ENCODE assay signal across 28 cellular contexts in the genomic region with DNA sequence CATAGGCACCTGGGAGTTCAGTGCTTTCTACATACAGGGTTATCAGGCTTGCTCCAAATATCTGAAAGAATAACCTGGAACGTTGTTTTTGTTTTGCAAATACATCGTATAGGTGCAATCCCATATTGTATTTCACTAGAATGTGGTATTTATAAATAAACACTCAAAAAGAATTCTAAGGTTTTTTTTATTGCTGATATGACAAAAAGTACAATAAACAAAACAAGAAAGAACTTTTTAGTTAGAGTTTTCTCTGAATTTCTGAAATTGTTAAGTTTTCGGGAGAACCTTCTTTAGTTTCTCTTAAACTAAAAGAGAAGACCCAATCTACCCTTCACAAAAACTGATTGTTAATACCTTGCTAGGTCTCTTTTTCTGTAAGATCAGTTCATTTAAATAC.
"Had no signal": no experiment of that assay in that cellular context is flagged by ENCODE, and none has a peak within 500 bp of the region (broad histone marks: within the 10 kb centered on the region; RNA-seq: fewer than 3 reads in every experiment).

No MANE protein-coding gene starts in this region.

- H3K9me3 ChIP-seq: esophagus squamous epithelium, gastrocnemius medialis, lower lobe of right lung, mucosa of descending colon had no signal

- DNase-seq: cortex of kidney; effector CD8-positive, alpha-beta T cell; effector memory CD8-positive, alpha-beta T cell; endodermal cell; erythroblast; esophagus squamous epithelium; foreskin fibroblast; foreskin melanocyte; gastrocnemius medialis; glutamatergic neuron; head of caudate nucleus; heart right ventricle; hippocampal formation; left cardiac atrium; left ventricle myocardium superior; lower lobe of right lung; mesenchymal stem cell; naive B cell had no signal

- H3K27ac Mint-ChIP-seq: dendritic cell treated with granulocyte-macrophage colony-stimulating factor and Interleukin-4, amounts not matched to agents 40 ng/mL and 50 ng/mL, for 4 days; effector memory CD8-positive, alpha-beta T cell; endodermal cell; mesothelial cell of epicardium; naive B cell had no signal

- H3K27me3 ChIP-seq: esophagus squamous epithelium, gastrocnemius medialis, heart right ventricle, left lung had no signal

- H3K36me3 Mint-ChIP-seq: mesothelial cell of epicardium, naive B cell had no signal

- H3K27me3 Mint-ChIP-seq: dendritic cell treated with granulocyte-macrophage colony-stimulating factor and Interleukin-4, amounts not matched to agents 40 ng/mL and 50 ng/mL, for 4 days; effector memory CD8-positive, alpha-beta T cell; naive B cell had no signal

- FAIRE-seq: colon, endometrium, islet of Langerhans, keratinocyte had no signal

- H3K27ac ChIP-seq: epithelial cell of prostate, esophagus squamous epithelium, gastrocnemius medialis, heart right ventricle, left lung, lower lobe of right lung had no signal

- H3K9me3 Mint-ChIP-seq: dendritic cell treated with granulocyte-macrophage colony-stimulating factor and Interleukin-4, amounts not matched to agents 40 ng/mL and 50 ng/mL, for 4 days had no signal

- H3K4me1 Mint-ChIP-seq: endodermal cell, mesothelial cell of epicardium, naive B cell had no signal

- H3K4me1 ChIP-seq: esophagus squamous epithelium, gastrocnemius medialis, heart right ventricle, left lung, lower lobe of right lung had no signal

- H3K4me3 ChIP-seq: esophagus squamous epithelium, gastrocnemius medialis, heart right ventricle, left lung, lower lobe of right lung, mucosa of descending colon had no signal

- H3K36me3 ChIP-seq: esophagus squamous epithelium, gastrocnemius medialis, heart right ventricle, left lung, lower lobe of right lung had no signal

- H3K4me3 Mint-ChIP-seq: dendritic cell treated with granulocyte-macrophage colony-stimulating factor and Interleukin-4, amounts not matched to agents 40 ng/mL and 50 ng/mL, for 4 days; effector memory CD8-positive, alpha-beta T cell; endodermal cell; mesothelial cell of epicardium; naive B cell had no signal

- ATAC-seq: effector memory CD8-positive, alpha-beta T cell; esophagus mucosa; gastrocnemius medialis; heart right ventricle; left cardiac atrium; left lung; left ventricle myocardium superior; lower lobe of right lung; mucosa of descending colon had no signal
